ENCODE assay signal across 10 cellular contexts in the genomic region with DNA sequence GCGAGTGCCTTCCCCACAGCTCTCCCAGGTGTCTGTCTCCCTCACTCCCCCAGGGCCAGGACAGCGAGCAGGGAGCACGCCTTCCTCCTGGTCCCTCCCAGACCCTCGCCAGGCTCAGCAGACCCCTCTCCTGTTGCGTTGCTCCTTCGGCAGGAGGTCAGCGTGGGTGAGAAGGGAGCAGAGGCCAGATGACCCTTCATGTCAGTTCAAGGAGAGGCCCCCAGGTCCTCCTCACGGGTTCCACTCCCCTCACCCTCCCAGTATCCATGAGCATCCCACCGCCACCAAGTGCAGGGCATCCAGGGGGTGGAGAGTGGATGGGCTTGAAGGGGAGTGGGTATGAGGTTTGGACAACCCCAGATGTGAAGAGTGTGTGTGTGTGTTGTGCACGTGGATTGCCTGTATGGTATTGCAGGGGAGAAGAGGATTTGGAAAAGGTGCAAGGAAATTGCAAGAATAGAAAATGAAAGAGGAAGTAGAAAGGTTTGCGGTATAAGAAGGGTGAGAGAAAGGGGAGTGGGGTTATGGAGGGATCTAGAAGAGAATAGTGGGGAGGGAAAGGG. TPM values are rescaled to one million over a fixed set of nuclear protein-coding genes. Genes with fewer than 3 reads are reported as not detected.
DNase-seq lines count a peak whose midpoint lies in the region; ATAC-seq, FAIRE-seq and TF ChIP-seq lines count a peak whose summit lies in the region.
"Had no signal": no experiment of that assay in that cellular context is flagged by ENCODE, and none has a peak within 500 bp of the region (broad histone marks: within the 10 kb centered on the region; RNA-seq: fewer than 3 reads in every experiment).

No MANE protein-coding gene starts in this region.

- no peak for TF ChIP-seq EP300 in sigmoid colon (IDR thresholded peaks at IDR 0.05)

- H3K4me1 ChIP-seq in duodenal mucosa (ENCODE audit: control insufficient read depth in 1 of 2, insufficient read depth in 2 of 2, low read length in 2 of 2) (peaks cover 13 to 19% of the 10 kb centered on the region in 2 donors), sigmoid colon (peaks cover 3 to 60% (median 46%) of the 10 kb centered on the region in 4 donors), aorta (ENCODE audit: control insufficient read depth in 1 of 2, insufficient read depth in 2 of 2, low read length in 2 of 2) (no peaks in the 10 kb centered on the region)

- peak overlapping the region; percentile 38 to 47 for H3K9ac ChIP-seq in duodenal mucosa (ENCODE audit: low read depth in 1 of 2, low read length in 2 of 2)

- TF ChIP-seq CTCF in sigmoid colon (IDR thresholded peaks at IDR 0.05): no peak
- TF ChIP-seq CTCF in GM20000 (IDR thresholded peaks at IDR 0.05; ENCODE audit: extremely low read depth, missing control alignments): no peak

- H3K9me3 ChIP-seq in duodenal mucosa (ENCODE audit: control insufficient read depth in 1 of 2, low read length in 2 of 2): no peaks in the 10 kb centered on the region
- no peaks in the 10 kb centered on the region for H3K9me3 ChIP-seq in sigmoid colon
- H3K9me3 ChIP-seq in aorta (ENCODE audit: control insufficient read depth, low read length): no peaks in the 10 kb centered on the region

- FAIRE-seq in GM12892 (lab: Jason Lieb, UNC): peak; percentile 27

- WGBS in sigmoid colon, 2 donors: 66 to 70% methylated on average over 11 of the region's 11 CpGs
- 55 to 57% methylated on average over 8 to 11 of the region's 11 CpGs for WGBS in aorta, 2 donors

- H3K27me3 ChIP-seq in duodenal mucosa (ENCODE audit: control insufficient read depth in 1 of 2, insufficient read depth in 2 of 2, low read length in 2 of 2) (no peaks in the 10 kb centered on the region), sigmoid colon (no peaks in the 10 kb centered on the region), aorta (ENCODE audit: control insufficient read depth in 1 of 2, insufficient read depth in 2 of 2, low read length in 1 of 2) (no peaks in the 10 kb centered on the region)

- DNase-seq in GM12892 (ENCODE audit: insufficient read length) (no peak), NOMO-1 treated with DMSO at 0.1 percent for 48 hours (lab: John Stamatoyannopoulos, UW; ENCODE audit: unreplicated experiment) (peak; percentile 93), sigmoid colon (no peak), NCI-H345 (lab: John Stamatoyannopoulos, UW) (no peak), aorta (no peak), GM20000 (ENCODE audit: low spot score) (no peak)
- DNase-seq: activated CD8-positive, alpha-beta memory T cell treated with anti-CD3 and anti-CD28 coated beads for 24 hours; NCI-H2029 treated with DMSO at 0.1 percent for 48 hours had no signal

- ATAC-seq in GM19463 (IDR thresholded peaks at IDR 0.05; ENCODE audit: unreplicated experiment) (no peak), aorta (ENCODE audit: low FRiP score) (no peak)

- H3K4me3 ChIP-seq in duodenal mucosa (ENCODE audit: low read depth in 1 of 2, low read length in 2 of 2) (peak overlapping the region; percentile 46 to 53), sigmoid colon (no peak overlapping the region), aorta (ENCODE audit: low read length in 2 of 2) (no peak overlapping the region)

- H3K36me3 ChIP-seq in duodenal mucosa (ENCODE audit: control insufficient read depth in 1 of 2, insufficient read depth in 2 of 2, low read length in 2 of 2) (no peaks in the 10 kb centered on the region), sigmoid colon (peaks cover 29 to 38% (median 31%) of the 10 kb centered on the region in 4 donors), aorta (ENCODE audit: control insufficient read depth in 1 of 2, insufficient read depth in 2 of 2, low read length in 1 of 2) (peaks cover 0 to 2% of the 10 kb centered on the region in 2 donors)

- no peak for TF ChIP-seq POLR2A in GM12892 (IDR thresholded peaks at IDR 0.05; ENCODE audit: low read depth, low read length)
- TF ChIP-seq POLR2A in sigmoid colon (IDR thresholded peaks at IDR 0.05): no peak

- intact Hi-C loops in sigmoid colon (cut with DNase I) (no loop called here), aorta (cut with DNase I) (no loop called here)

- H3K27ac ChIP-seq in duodenal mucosa (ENCODE audit: low read depth, low read length) (no peak overlapping the region), sigmoid colon (peak overlapping the region; percentile 72 to 99 (median 87)), aorta (ENCODE audit: low read depth in 1 of 2, low read length in 2 of 2) (peak overlapping the region in 1 of 2 donors; percentile 78)

RNA-seq across cellular contexts. Expression of a gene that starts 17.7 kb away (rescaled TPM):
- polyA plus RNA-seq in GM12892 (2012; ENCODE audit: missing spikeins): 0.68 TPM
- total RNA-seq in sigmoid colon (10 to 100 TPM; 27.3 to 80.1 (median 56.1) TPM), aorta (10 to 100 TPM; 91.8 to 92.7 TPM)
- polyA plus RNA-seq in sigmoid colon (1 to 10 TPM; 2.5 to 7.2 (median 4.6) TPM), aorta (100 to 1,000 TPM in 1 of 2 donors, 10 to 100 TPM in 1; 86.4 to 198 TPM)

RNA-seq across cellular contexts. Expression of a gene that starts 17.9 kb away (rescaled TPM):
- polyA plus RNA-seq in GM12892 (2012; ENCODE audit: missing spikeins): 4.8 TPM
- 100 to 1,000 TPM in 1 of 4 donors, 10 to 100 TPM in 3; 43.6 to 459 (median 71.4) TPM for total RNA-seq in sigmoid colon
- 10 to 100 TPM in 2 of 3 donors, 1 to 10 TPM in 1; 7.8 to 96.7 (median 10.2) TPM for polyA plus RNA-seq in sigmoid colon
- 100 to 1,000 TPM; 400 to 948 TPM for total RNA-seq in aorta
- 100 to 1,000 TPM in 1 of 2 donors, 10 to 100 TPM in 1; 70.2 to 391 TPM for polyA plus RNA-seq in aorta

RNA-seq across cellular contexts. Expression of a gene that starts 33.0 kb away (rescaled TPM):
- polyA plus RNA-seq in GM12892 (2012; ENCODE audit: missing spikeins): 32.1 TPM
- total RNA-seq in sigmoid colon (10 to 100 TPM; 15.3 to 18.8 (median 16.8) TPM), aorta (10 to 100 TPM; 64.4 to 99.0 TPM)
- polyA plus RNA-seq in sigmoid colon (10 to 100 TPM in 2 of 3 donors, 1 to 10 TPM in 1; 9.0 to 38.7 (median 10.9) TPM), aorta (10 to 100 TPM; 20.3 to 26.1 TPM)

RNA-seq across cellular contexts. Expression of a gene that starts 53.6 kb away (rescaled TPM):
- polyA plus RNA-seq in GM12892 (2012; ENCODE audit: missing spikeins): 0.40 TPM
- total RNA-seq in sigmoid colon: 1 to 10 TPM in 1 of 4 donors, under 1 TPM in 3; 0.16 to 2.5 (median 0.63) TPM
- 1 to 10 TPM in 2 of 3 donors, under 1 TPM in 1; 0.92 to 1.3 (median 1.2) TPM for polyA plus RNA-seq in sigmoid colon
- total RNA-seq in aorta: 10 to 100 TPM in 1 of 2 donors, 1 to 10 TPM in 1; 9.3 to 12.6 TPM
- polyA plus RNA-seq in aorta: 1 to 10 TPM; 2.5 to 3.8 TPM

Comparison
In these comparisons a context has a peak if more than half of its experiments do, and no peak if none do; other contexts are left out.
1. H3K4me3 ChIP-seq: peak in duodenal mucosa (2 of 2); none in sigmoid colon (0 of 4) and aorta (0 of 2).